Comparison of ENCODE assay signal across 1 cellular context in genomic region chr2:170156592-170156991, GRCh38.
TF ChIP-seq lines count a peak whose summit lies in the region.

No MANE protein-coding gene starts in this region.

TF ChIP-seq in SK-N-SH treated with all-trans-retinoic acid at 6 μM for 48 hours, 23 proteins besides CTCF, POLR2A, EP300 and RAD21 (continued from another document):
- TF ChIP-seq CREB5 (CRISPR knock-in tag; IDR thresholded peaks at IDR 0.05; ENCODE audit: low read depth) (no peak), GLIS3 (CRISPR knock-in tag; IDR thresholded peaks at IDR 0.05) (no peak), ZFP3 (CRISPR knock-in tag; IDR thresholded peaks at IDR 0.05) (no peak), TOX (CRISPR knock-in tag; IDR thresholded peaks at IDR 0.05; ENCODE audit: borderline replicate concordance) (no peak), ESRRG (CRISPR knock-in tag; IDR thresholded peaks at IDR 0.05) (no peak), ARNTL (CRISPR knock-in tag; IDR thresholded peaks at IDR 0.05; ENCODE audit: borderline replicate concordance, low read depth) (no peak), ZNF565 (CRISPR knock-in tag; conservative IDR thresholded peaks at IDR 0.05; ENCODE audit: low read depth) (no peak)
